ENCODE assay signal across 14 cellular contexts in genomic region chr14:93056166-93056839, GRCh38. TPM values are rescaled to one million over a fixed set of nuclear protein-coding genes. Genes with fewer than 3 reads are reported as not detected.
A peak's percentile ranks its signal among the peaks of the same experiment; 100 is the strongest.
DNase-seq lines count a peak whose midpoint lies in the region; ATAC-seq and TF ChIP-seq lines count a peak whose summit lies in the region.
"Had no signal": no experiment of that assay in that cellular context is flagged by ENCODE, and none has a peak within 500 bp of the region (broad histone marks: within the 10 kb centered on the region; RNA-seq: fewer than 3 reads in every experiment).

No MANE protein-coding gene starts in this region.

- TF ChIP-seq CTCF in Peyer's patch (IDR thresholded peaks at IDR 0.05), result no peak
- TF ChIP-seq CTCF in dorsolateral prefrontal cortex (IDR thresholded peaks at IDR 0.05 in 54 of 56, conservative IDR thresholded peaks at IDR 0.05 in 2 of 56; ENCODE audit: low read depth in 1 of 56, partially characterized antibody in 56 of 56), result peak in 1 of 56 donors; percentile 18

- intact Hi-C loops in dorsolateral prefrontal cortex (cut with DNase I), result no loop called here

- H3K4me1 ChIP-seq in Peyer's patch, result peaks cover 7 to 70% (median 29%) of the 10 kb centered on the region in 4 donors
- peaks cover 60 to 65% of the 10 kb centered on the region in 2 donors for H3K4me1 ChIP-seq in mucosa of rectum (ENCODE audit: control insufficient read depth in 2 of 2, insufficient read depth in 2 of 2, low read length in 2 of 2)

- H3K9ac ChIP-seq in mucosa of rectum (ENCODE audit: low read depth in 1 of 2, low read length in 2 of 2), result peak overlapping the region; percentile 71 to 85

- no peak for ATAC-seq in HG03442 (IDR thresholded peaks at IDR 0.05; ENCODE audit: unreplicated experiment)
- ATAC-seq in HG03139 (IDR thresholded peaks at IDR 0.05; ENCODE audit: unreplicated experiment), result no peak

- no peaks in the 10 kb centered on the region for H3K27me3 ChIP-seq in Peyer's patch
- no peaks in the 10 kb centered on the region for H3K27me3 ChIP-seq in dorsolateral prefrontal cortex
- H3K27me3 ChIP-seq in mucosa of rectum (ENCODE audit: control insufficient read depth in 2 of 2, insufficient read depth in 2 of 2, low read length in 2 of 2), result no peaks in the 10 kb centered on the region
- H3K27me3 ChIP-seq: BLaER1 treated with 17β-estradiol and CSF1 and Interleukin-3, amounts not matched to agents 10 nM and 100 nM; testis had no signal

- DNase-seq in AG08396 (ENCODE audit: low spot score) (peak; percentile 50), Peyer's patch (no peak), dorsolateral prefrontal cortex (no peak), hippocampal formation (lab: John Stamatoyannopoulos, UW) (no peak), NCI-H226 (no peak)
- DNase-seq: activated effector memory CD4-positive, alpha-beta T cell treated with Interleukin-2 at 50 U/mL for 16 hours; Karpas-422; lower lobe of right lung; NCI-H510A; testis had no signal

- H3K27ac ChIP-seq in Peyer's patch (peak overlapping the region in 3 of 4 donors; percentile 72 to 92 (median 89)), dorsolateral prefrontal cortex (peak overlapping the region; percentile 15 to 89 (median 79)), mucosa of rectum (ENCODE audit: low read depth in 2 of 2, low read length in 2 of 2) (peak overlapping the region; percentile 92 to 94)
- H3K27ac ChIP-seq: lower lobe of right lung, testis had no signal

- H3K36me3 ChIP-seq in Peyer's patch (no peaks in the 10 kb centered on the region), mucosa of rectum (ENCODE audit: control insufficient read depth in 2 of 2, insufficient read depth in 2 of 2, low read length in 2 of 2) (no peaks in the 10 kb centered on the region)
- H3K36me3 ChIP-seq: lower lobe of right lung had no signal

- H3K9me3 ChIP-seq in Peyer's patch (no peaks in the 10 kb centered on the region), mucosa of rectum (ENCODE audit: control insufficient read depth in 2 of 2, low read length in 2 of 2) (no peaks in the 10 kb centered on the region)
- H3K9me3 ChIP-seq: BLaER1 treated with 17β-estradiol and CSF1 and Interleukin-3, amounts not matched to agents 10 nM and 100 nM; lower lobe of right lung; testis had no signal

- TF ChIP-seq POLR2A in Peyer's patch (IDR thresholded peaks at IDR 0.05), result no peak

- H3K4me3 ChIP-seq in Peyer's patch (no peak overlapping the region), dorsolateral prefrontal cortex (peak overlapping the region in 1 of 59 donors; percentile 1), mucosa of rectum (ENCODE audit: low read length in 2 of 2) (peak overlapping the region; percentile 26 to 29)
- H3K4me3 ChIP-seq: BLaER1 treated with 17β-estradiol and CSF1 and Interleukin-3, amounts not matched to agents 10 nM and 100 nM; lower lobe of right lung; testis had no signal

RNA-seq across cellular contexts. Expression of gene ITPK1, which starts 59.4 kb away (rescaled TPM):
- total RNA-seq in Peyer's patch, result 100 to 1,000 TPM; 132 to 172 (median 157) TPM
- 100 to 1,000 TPM; 230 to 451 (median 314) TPM for total RNA-seq in dorsolateral prefrontal cortex

Comparison
In these comparisons a context has a peak if more than half of its experiments do, and no peak if none do; other contexts are left out.
1. H3K4me3 ChIP-seq: peak in mucosa of rectum (2 of 2); none in Peyer's patch (0 of 4).
2. Peak in every context shown above with its lines, with median percentiles within 50 percentile points of each other: H3K27ac ChIP-seq.